In the genomic region with DNA sequence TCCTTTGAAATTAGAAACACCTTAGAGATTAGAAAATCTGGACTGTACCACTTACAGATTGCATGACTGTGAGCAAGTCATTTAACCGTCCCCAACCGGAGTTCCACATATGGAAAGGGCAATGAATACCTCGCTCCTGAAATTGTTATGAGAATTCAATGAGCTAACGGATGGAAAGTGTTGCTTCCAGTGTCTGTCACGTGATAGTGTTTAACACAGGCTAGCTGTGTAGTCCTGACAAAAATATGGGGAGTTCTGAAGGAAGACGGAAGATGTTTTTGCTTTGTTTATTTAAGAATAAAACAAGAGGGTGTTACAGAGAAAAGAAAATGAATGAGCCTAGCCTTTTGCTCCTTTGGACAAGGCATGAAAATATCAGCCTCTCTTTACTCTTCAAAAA, we compare ENCODE assay signal across 8 cellular contexts.
"Had no signal": no experiment of that assay in that cellular context is flagged by ENCODE, and none has a peak within 500 bp of the region (broad histone marks: within the 10 kb centered on the region; RNA-seq: fewer than 3 reads in every experiment).

No MANE protein-coding gene starts in this region.

- H3K4me3 ChIP-seq: GM12878 had no signal

- DNase-seq: GDM1, GF-D8 had no signal

- FAIRE-seq: G401.6, GM12878, GM12891, GM12892, GM18507, GM19239 had no signal

- ATAC-seq: GM12878 had no signal
